ENCODE assay signal across 9 cellular contexts in genomic region chr5:149667084-149667826, GRCh38.
DNase-seq lines count a peak whose midpoint lies in the region; ATAC-seq and TF ChIP-seq lines count a peak whose summit lies in the region.
"Had no signal": no experiment of that assay in that cellular context is flagged by ENCODE, and none has a peak within 500 bp of the region (broad histone marks: within the 10 kb centered on the region; RNA-seq: fewer than 3 reads in every experiment).

No MANE protein-coding gene starts in this region.

- H3K9me3 ChIP-seq in cardiac muscle cell (ENCODE audit: low read depth), result no peaks in the 10 kb centered on the region

- peaks cover 4% of the 10 kb centered on the region for H3K27me3 Mint-ChIP-seq in activated CD8-positive, alpha-beta T cell treated with anti-CD3 and anti-CD28 coated beads, Interleukin-2, amount 10 ng/mL, durations not matched to agents 7 days and 5 days (ENCODE audit: low read depth)

- peaks cover 5% of the 10 kb centered on the region for H3K9me3 Mint-ChIP-seq in activated CD8-positive, alpha-beta T cell treated with anti-CD3 and anti-CD28 coated beads, Interleukin-2, amount 10 ng/mL, durations not matched to agents 7 days and 5 days (ENCODE audit: insufficient read depth)

- no peaks in the 10 kb centered on the region for H3K36me3 ChIP-seq in cardiac muscle cell

- POLR2A ChIA-PET in activated CD8-positive, alpha-beta T cell treated with anti-CD3 and anti-CD28 coated beads, Interleukin-2, amount 10 ng/mL, durations not matched to agents 7 days and 5 days (lab: Charles Lee), result no interaction called here

- peak; percentile 44 for ATAC-seq in activated CD8-positive, alpha-beta T cell treated with anti-CD3 and anti-CD28 coated beads, Interleukin-2, amount 10 ng/mL, durations not matched to agents 7 days and 5 days
- ATAC-seq in HG02840 (IDR thresholded peaks at IDR 0.05; ENCODE audit: low FRiP score, unreplicated experiment), result no peak

- DNase-seq in NCI-H1694 (lab: John Stamatoyannopoulos, UW) (peak; percentile 10), NCI-H1694 treated with DMSO at 0.1 percent for 48 hours (lab: John Stamatoyannopoulos, UW) (no peak), HT1080 (ENCODE audit: low read depth) (peak; percentile 35), cardiac muscle cell (ENCODE audit: low read depth in 1 of 2, low spot score in 1 of 2) (peak in 1 of 2 donors; percentile 43), middle frontal gyrus (ENCODE audit: extremely low spot score, low spot score) (no peak)
- peak; percentile 56 for DNase-seq in activated CD8-positive, alpha-beta T cell treated with anti-CD3 and anti-CD28 coated beads, Interleukin-2, amount 10 ng/mL, durations not matched to agents 7 days and 5 days
- peak; percentile 36 to 41 for DNase-seq in stimulated activated CD4-positive, alpha-beta T cell treated with anti-CD3 and anti-CD28 coated beads, Interleukin-2, amount 100 ng/mL, for 48 hours

- no peak overlapping the region for H3K4me3 ChIP-seq in cardiac muscle cell

- CTCF ChIA-PET in activated CD8-positive, alpha-beta T cell treated with anti-CD3 and anti-CD28 coated beads, Interleukin-2, amount 10 ng/mL, durations not matched to agents 7 days and 5 days (lab: Charles Lee), result interaction anchor here (0.6 to 3.8 kb wide), 43 partner anchors 9 to 356 kb away, joined by 3 to 74 read pairs (median 5); partner anchors contain the start of genes ARHGEF37, PPARGC1B and SLC26A2

- no peaks in the 10 kb centered on the region for H3K4me1 Mint-ChIP-seq in activated CD8-positive, alpha-beta T cell treated with anti-CD3 and anti-CD28 coated beads, Interleukin-2, amount 10 ng/mL, durations not matched to agents 7 days and 5 days (ENCODE audit: low read depth)
- H3K4me1 Mint-ChIP-seq: CD4-positive, CD25-positive, alpha-beta regulatory T cell had no signal

- H3K4me3 Mint-ChIP-seq in activated CD8-positive, alpha-beta T cell treated with anti-CD3 and anti-CD28 coated beads, Interleukin-2, amount 10 ng/mL, durations not matched to agents 7 days and 5 days, result no peak overlapping the region
- H3K4me3 Mint-ChIP-seq: CD4-positive, CD25-positive, alpha-beta regulatory T cell had no signal

- H3K27me3 ChIP-seq in cardiac muscle cell, result no peaks in the 10 kb centered on the region

- no peak overlapping the region for H3K27ac Mint-ChIP-seq in activated CD8-positive, alpha-beta T cell treated with anti-CD3 and anti-CD28 coated beads, Interleukin-2, amount 10 ng/mL, durations not matched to agents 7 days and 5 days
- H3K27ac Mint-ChIP-seq: CD4-positive, CD25-positive, alpha-beta regulatory T cell had no signal

- TF ChIP-seq CTCF in cardiac muscle cell (IDR thresholded peaks at IDR 0.05; ENCODE audit: low read depth, low read length), result peak; percentile 79

- H3K27ac ChIP-seq in cardiac muscle cell, result no peak overlapping the region

- H3K4me1 ChIP-seq in cardiac muscle cell (ENCODE audit: low read depth), result no peaks in the 10 kb centered on the region

- H3K36me3 Mint-ChIP-seq in activated CD8-positive, alpha-beta T cell treated with anti-CD3 and anti-CD28 coated beads, Interleukin-2, amount 10 ng/mL, durations not matched to agents 7 days and 5 days (ENCODE audit: low read depth), result no peaks in the 10 kb centered on the region
- H3K36me3 Mint-ChIP-seq: CD4-positive, CD25-positive, alpha-beta regulatory T cell had no signal

Comparison
In these comparisons a context has a peak if more than half of its experiments do, and no peak if none do; other contexts are left out.
1. DNase-seq: peak in NCI-H1694 (single experiment), HT1080 (single experiment), activated CD8-positive, alpha-beta T cell treated with anti-CD3 and anti-CD28 coated beads, Interleukin-2, amount 10 ng/mL, durations not matched to agents 7 days and 5 days (single experiment) and stimulated activated CD4-positive, alpha-beta T cell treated with anti-CD3 and anti-CD28 coated beads, Interleukin-2, amount 100 ng/mL, for 48 hours (2 of 2); none in NCI-H1694 treated with DMSO at 0.1 percent for 48 hours (single experiment) and middle frontal gyrus (single experiment).